ENCODE assay signal across 12 cellular contexts in genomic region chr15:61084944-61085367, GRCh38.
DNase-seq lines count a peak whose midpoint lies in the region; ATAC-seq and TF ChIP-seq lines count a peak whose summit lies in the region.
"Had no signal": no experiment of that assay in that cellular context is flagged by ENCODE, and none has a peak within 500 bp of the region (broad histone marks: within the 10 kb centered on the region; RNA-seq: fewer than 3 reads in every experiment).

No MANE protein-coding gene starts in this region.

- 36 to 58% (median 47%) methylated on average over 2 of the region's 2 CpGs for WGBS in heart left ventricle, 4 donors
- 64 to 65% methylated on average over 2 of the region's 2 CpGs for whole genome bisulfite sequencing in testis, 2 donors

- no peak for TF ChIP-seq CTCF in heart left ventricle (IDR thresholded peaks at IDR 0.05)
- TF ChIP-seq CTCF in testis (IDR thresholded peaks at IDR 0.05) = no peak

- H3K27me3 ChIP-seq in H7 (ENCODE audit: control insufficient read depth, insufficient read depth, low read length) (no peaks in the 10 kb centered on the region), NT2/D1 (ENCODE audit: insufficient read depth, insufficient read length) (no peaks in the 10 kb centered on the region), heart left ventricle (no peaks in the 10 kb centered on the region), testis (no peaks in the 10 kb centered on the region)

- DNase-seq in AG08395 (ENCODE audit: low spot score) = peak; percentile 20
- DNase-seq in H7 = peak; percentile 63
- peak; percentile 48 for DNase-seq in NT2/D1 (ENCODE audit: low read depth, low spot score)
- DNase-seq in heart left ventricle = peak in 3 of 5 donors; percentile 21 to 40 (median 25)
- DNase-seq in HT-29 (ENCODE audit: low spot score) = no peak
- no peak for DNase-seq in testis
- DNase-seq: activated B cell treated with CpG ODN at 0.5 μM for 24 hours; CD4-positive, CD25-positive, alpha-beta regulatory T cell; MM.1S; naive thymus-derived CD4-positive, alpha-beta T cell had no signal

- H3K4me3 ChIP-seq in H7 (ENCODE audit: insufficient read depth, low read depth, low read length) = no peak overlapping the region
- H3K4me3 ChIP-seq in NT2/D1 (ENCODE audit: insufficient read length, low read depth) = no peak overlapping the region
- no peak overlapping the region for H3K4me3 ChIP-seq in heart left ventricle
- no peak overlapping the region for H3K4me3 ChIP-seq in testis

- H3K9me3 ChIP-seq in NT2/D1 (ENCODE audit: insufficient read depth, low read length) (no peaks in the 10 kb centered on the region), heart left ventricle (no peaks in the 10 kb centered on the region), testis (no peaks in the 10 kb centered on the region)

- H3K36me3 ChIP-seq in H7 (replicated peaks; ENCODE audit: control insufficient read depth, insufficient read depth, low read length) (no peaks in the 10 kb centered on the region), NT2/D1 (ENCODE audit: insufficient read depth, insufficient read length, low read length) (no peaks in the 10 kb centered on the region), heart left ventricle (no peaks in the 10 kb centered on the region), testis (ENCODE audit: low read depth, missing control alignments) (no peaks in the 10 kb centered on the region)

- peaks cover 6% of the 10 kb centered on the region for H3K4me1 ChIP-seq in NT2/D1 (ENCODE audit: insufficient read depth, insufficient read length)
- H3K4me1 ChIP-seq in heart left ventricle = peaks cover 0 to 30% (median 3%) of the 10 kb centered on the region in 12 donors
- peaks cover 7% of the 10 kb centered on the region for H3K4me1 ChIP-seq in testis

- H3K27ac ChIP-seq in heart left ventricle = peak overlapping the region in 1 of 12 donors; percentile 54
- H3K27ac ChIP-seq in testis = no peak overlapping the region

- intact Hi-C loops in heart left ventricle (cut with DNase I) (loop anchor here in 1 of 10 donors (5.0 kb wide), 1 partner anchor 72 kb away; no protein-coding TSS in a partner anchor), testis (cut with DNase I; ENCODE audit: low total_unique reads) (no loop called here)

- ATAC-seq in heart left ventricle (peak in 3 of 4 donors; percentile 50 to 73 (median 67)), HG03469 (IDR thresholded peaks at IDR 0.05; ENCODE audit: unreplicated experiment) (no peak), HG02610 (IDR thresholded peaks at IDR 0.05; ENCODE audit: unreplicated experiment) (no peak)
- ATAC-seq: naive thymus-derived CD4-positive, alpha-beta T cell had no signal

- no peak overlapping the region for H3K9ac ChIP-seq in NT2/D1 (ENCODE audit: insufficient read length, low read depth)

- TF ChIP-seq POLR2A in heart left ventricle (IDR thresholded peaks at IDR 0.05) = no peak
- no peak for TF ChIP-seq POLR2A in testis (IDR thresholded peaks at IDR 0.05)

Comparison
In these comparisons a context has a peak if more than half of its experiments do, and no peak if none do; other contexts are left out.
1. DNase-seq: peak in AG08395 (single experiment), H7 (single experiment), NT2/D1 (single experiment) and heart left ventricle (3 of 5); none in HT-29 (single experiment) and testis (single experiment).
2. ATAC-seq: peak in heart left ventricle (3 of 4); none in HG03469 (single experiment) and HG02610 (single experiment).